9 cellular contexts compared by ENCODE assay signal in genomic region chr6:123316733-123317323, GRCh38.
DNase-seq lines count a peak whose midpoint lies in the region; ATAC-seq and TF ChIP-seq lines count a peak whose summit lies in the region.
"Had no signal": no experiment of that assay in that cellular context is flagged by ENCODE, and none has a peak within 500 bp of the region (broad histone marks: within the 10 kb centered on the region; RNA-seq: fewer than 3 reads in every experiment).

No MANE protein-coding gene starts in this region.

- H3K27me3 Mint-ChIP-seq in activated T-cell treated with anti-CD3 and anti-CD28 coated beads, Interleukin-2, amount 50 U/mL, for 72 hours (ENCODE audit: low read depth), result no peaks in the 10 kb centered on the region
- H3K27me3 Mint-ChIP-seq: naive thymus-derived CD8-positive, alpha-beta T cell had no signal

- in situ Hi-C loops in ACHN (cut with HindIII; ENCODE audit: low pct_ligation_motif_present, low pct_unique_long_range_greater_than_20kb, low sequenced_read_pairs), result no loop called here

- H3K27me3 ChIP-seq in ovary, result no peaks in the 10 kb centered on the region

- no peaks in the 10 kb centered on the region for H3K4me1 ChIP-seq in ovary (ENCODE audit: insufficient read depth)

- no peaks in the 10 kb centered on the region for H3K9me3 Mint-ChIP-seq in activated T-cell treated with anti-CD3 and anti-CD28 coated beads, Interleukin-2, amount 50 U/mL, for 72 hours

- DNase-seq in ACHN (peak; percentile 31), RKO (ENCODE audit: low spot score) (peak; percentile 33), globus pallidus (ENCODE audit: low spot score) (peak; percentile 2), ovary (no peak)
- no peak for DNase-seq in activated T-cell treated with anti-CD3 and anti-CD28 coated beads, Interleukin-2, amount 50 U/mL, for 72 hours
- no peak for DNase-seq in activated CD4-positive, alpha-beta T cell treated with anti-CD3 and anti-CD28 coated beads, Interleukin-2, amount 50 U/mL, for 48 hours

- intact Hi-C loops in ovary (cut with DNase I), result loop anchor here in 2 of 4 donors (5.0 to 10.0 kb wide), 2 partner anchors 582 to 585 kb away; no protein-coding TSS in a partner anchor

- no peaks in the 10 kb centered on the region for H3K36me3 Mint-ChIP-seq in activated T-cell treated with anti-CD3 and anti-CD28 coated beads, Interleukin-2, amount 50 U/mL, for 72 hours (ENCODE audit: insufficient read depth in 2 of 2)
- H3K36me3 Mint-ChIP-seq: naive thymus-derived CD8-positive, alpha-beta T cell had no signal

- H3K4me1 Mint-ChIP-seq in activated T-cell treated with anti-CD3 and anti-CD28 coated beads, Interleukin-2, amount 50 U/mL, for 72 hours (ENCODE audit: low read depth), result no peaks in the 10 kb centered on the region
- H3K4me1 Mint-ChIP-seq: naive thymus-derived CD8-positive, alpha-beta T cell had no signal

- no peak overlapping the region for H3K27ac Mint-ChIP-seq in activated T-cell treated with anti-CD3 and anti-CD28 coated beads, Interleukin-2, amount 50 U/mL, for 72 hours
- H3K27ac Mint-ChIP-seq: naive thymus-derived CD8-positive, alpha-beta T cell had no signal

- H3K4me3 ChIP-seq in ovary, result no peak overlapping the region

- TF ChIP-seq POLR2A in ovary (IDR thresholded peaks at IDR 0.05), result no peak

- H3K4me3 Mint-ChIP-seq in activated T-cell treated with anti-CD3 and anti-CD28 coated beads, Interleukin-2, amount 50 U/mL, for 72 hours, result no peak overlapping the region
- H3K4me3 Mint-ChIP-seq: naive thymus-derived CD8-positive, alpha-beta T cell had no signal

- no peak overlapping the region for H3K27ac ChIP-seq in ovary

- no peaks in the 10 kb centered on the region for H3K9me3 ChIP-seq in ovary

- TF ChIP-seq CTCF in ovary (IDR thresholded peaks at IDR 0.05), result no peak

- ATAC-seq in GM21723 (IDR thresholded peaks at IDR 0.05; ENCODE audit: unreplicated experiment) (peak; percentile 60), HG02884 (IDR thresholded peaks at IDR 0.05; ENCODE audit: unreplicated experiment) (no peak)
- ATAC-seq in activated T-cell treated with anti-CD3 and anti-CD28 coated beads, Interleukin-2, amount 50 U/mL, for 72 hours (replicated peaks in 1 of 2), result no peak
- ATAC-seq: naive thymus-derived CD8-positive, alpha-beta T cell had no signal

- no peak for TF ChIP-seq EP300 in ovary (IDR thresholded peaks at IDR 0.05)

- H3K36me3 ChIP-seq in ovary, result no peaks in the 10 kb centered on the region

- WGBS in ovary, 3 donors, result 0 to 3% (median 0%) methylated on average over 2 of the region's 2 CpGs

Comparison
In these comparisons a context has a peak if more than half of its experiments do, and no peak if none do; other contexts are left out.
1. DNase-seq: peak in ACHN (single experiment), RKO (single experiment) and globus pallidus (single experiment); none in activated T-cell treated with anti-CD3 and anti-CD28 coated beads, Interleukin-2, amount 50 U/mL, for 72 hours (0 of 2), activated CD4-positive, alpha-beta T cell treated with anti-CD3 and anti-CD28 coated beads, Interleukin-2, amount 50 U/mL, for 48 hours (0 of 2) and ovary (0 of 5).